7 cellular contexts compared by ENCODE assay signal in genomic region chr4:30354605-30355004, GRCh38.
"Had no signal": no experiment of that assay in that cellular context is flagged by ENCODE, and none has a peak within 500 bp of the region (broad histone marks: within the 10 kb centered on the region; RNA-seq: fewer than 3 reads in every experiment).

No MANE protein-coding gene starts in this region.

- H2AFZ ChIP-seq: GM23248 had no signal

- H3K4me3 ChIP-seq: GM23248, HAP-1 had no signal

- H3K27ac ChIP-seq: GM23248 had no signal

- H3K27me3 Mint-ChIP-seq: IgD-negative memory B cell had no signal

- H3K9me3 ChIP-seq: HAP-1 had no signal

- H3K36me3 Mint-ChIP-seq: IgD-negative memory B cell had no signal

- H3K27ac Mint-ChIP-seq: IgD-negative memory B cell had no signal

- H3K9ac ChIP-seq: GM23248 had no signal

- H3K4me1 ChIP-seq: HAP-1 had no signal

- H3K36me3 ChIP-seq: HAP-1 had no signal

- DNase-seq: GM23248, GOT3, Kasumi-1, KG1 had no signal

- H3K4me3 Mint-ChIP-seq: IgD-negative memory B cell had no signal

- H3K4me1 Mint-ChIP-seq: IgD-negative memory B cell had no signal

- FAIRE-seq: H54 had no signal
